ENCODE assay signal across 12 cellular contexts in genomic region chr9:92965759-92966517, GRCh38. TPM values are rescaled to one million over a fixed set of nuclear protein-coding genes. Genes with fewer than 3 reads are reported as not detected.
DNase-seq lines count a peak whose midpoint lies in the region; ATAC-seq, FAIRE-seq and TF ChIP-seq lines count a peak whose summit lies in the region.
"Had no signal": no experiment of that assay in that cellular context is flagged by ENCODE, and none has a peak within 500 bp of the region (broad histone marks: within the 10 kb centered on the region; RNA-seq: fewer than 3 reads in every experiment).

No MANE protein-coding gene starts in this region.

- H3K4me2 ChIP-seq in BLaER1 = peak overlapping the region; percentile 98

- intact Hi-C loops in natural killer cell (cut with micrococcal nuclease) = loop anchor here (5.0 kb wide), 1 partner anchor 61 kb away; no protein-coding TSS in a partner anchor

- H3K4me1 Mint-ChIP-seq in natural killer cell = peaks cover 87 to 90% of the 10 kb centered on the region in 2 donors

- ATAC-seq in activated naive CD4-positive, alpha-beta T cell treated with anti-CD3 and anti-CD28 coated beads, Interleukin-2, amount 50 U/mL, for 72 hours = no peak
- no peak for ATAC-seq in natural killer cell
- no peak for ATAC-seq in HG02588 (IDR thresholded peaks at IDR 0.05; ENCODE audit: unreplicated experiment)

- H3K36me3 Mint-ChIP-seq in activated naive CD4-positive, alpha-beta T cell treated with anti-CD3 and anti-CD28 coated beads, Interleukin-2, amount 50 U/mL, for 72 hours = peaks cover 46 to 58% of the 10 kb centered on the region in 2 donors
- H3K36me3 Mint-ChIP-seq in natural killer cell = no peaks in the 10 kb centered on the region

- DNase-seq in GM19239 (ENCODE audit: insufficient read length, low spot score) = no peak
- DNase-seq in activated naive CD4-positive, alpha-beta T cell treated with anti-CD3 and anti-CD28 coated beads, Interleukin-2, amount 50 U/mL, for 72 hours (ENCODE audit: low spot score in 2 of 2) = peak in 1 of 2 donors; percentile 56
- DNase-seq in natural killer cell = no peak
- no peak for DNase-seq in stimulated activated CD4-positive, alpha-beta T cell treated with anti-CD3 and anti-CD28 coated beads, Interleukin-4, amount 100 ng/mL, for 24 hours
- DNase-seq in COLO668 (lab: John Stamatoyannopoulos, UW; ENCODE audit: unreplicated experiment) = no peak
- DNase-seq in cortex of kidney (lab: John Stamatoyannopoulos, UW) = no peak
- DNase-seq: KG1, NCI-H510A treated with DMSO at 0.1 percent for 48 hours, occipital lobe had no signal

- peaks cover 57% of the 10 kb centered on the region for H4K20me1 ChIP-seq in BLaER1

- peaks cover 7% of the 10 kb centered on the region; the same call in 1 of the 2 replicates for H3K9me3 ChIP-seq in BLaER1

- peak overlapping the region; percentile 97 to 98 for H3K27ac Mint-ChIP-seq in activated naive CD4-positive, alpha-beta T cell treated with anti-CD3 and anti-CD28 coated beads, Interleukin-2, amount 50 U/mL, for 72 hours
- H3K27ac Mint-ChIP-seq in natural killer cell = peak overlapping the region; percentile 97

- no peaks in the 10 kb centered on the region for H3K27me3 ChIP-seq in BLaER1

- no peaks in the 10 kb centered on the region for H3K27me3 Mint-ChIP-seq in natural killer cell (ENCODE audit: low read depth in 2 of 2)

- peak overlapping the region; percentile 91 for H3K27ac ChIP-seq in BLaER1

- peak overlapping the region; percentile 95 for H3K4me3 Mint-ChIP-seq in natural killer cell

- TF ChIP-seq CTCF in natural killer cell (IDR thresholded peaks at IDR 0.05) = no peak

- H3K9ac ChIP-seq in BLaER1 = peak overlapping the region; percentile 87

- peaks cover 5 to 10% of the 10 kb centered on the region in 2 donors for H3K9me3 Mint-ChIP-seq in activated naive CD4-positive, alpha-beta T cell treated with anti-CD3 and anti-CD28 coated beads, Interleukin-2, amount 50 U/mL, for 72 hours
- H3K9me3 Mint-ChIP-seq in natural killer cell = no peaks in the 10 kb centered on the region

- H3K4me1 ChIP-seq in BLaER1 = peaks cover 71% of the 10 kb centered on the region

- peaks cover 18% of the 10 kb centered on the region for H3K36me3 ChIP-seq in BLaER1

- peak; percentile 35 for FAIRE-seq in GM19239 (lab: Jason Lieb, UNC)
- FAIRE-seq: endothelial cell of umbilical vein had no signal

- H3K4me3 ChIP-seq in BLaER1 = peak overlapping the region; percentile 76

RNA-seq across cellular contexts. Expression of gene FGD3, which starts 18.6 kb away (rescaled TPM):
- 10 to 100 TPM; 49.7 to 61.0 TPM for total RNA-seq in activated naive CD4-positive, alpha-beta T cell treated with anti-CD3 and anti-CD28 coated beads, Interleukin-2, amount 50 U/mL, for 72 hours
- total RNA-seq in natural killer cell = 100 to 1,000 TPM; 133 to 204 (median 193) TPM
- total RNA-seq: endothelial cell of umbilical vein had no signal
